13 cellular contexts compared by ENCODE assay signal in the genomic region with DNA sequence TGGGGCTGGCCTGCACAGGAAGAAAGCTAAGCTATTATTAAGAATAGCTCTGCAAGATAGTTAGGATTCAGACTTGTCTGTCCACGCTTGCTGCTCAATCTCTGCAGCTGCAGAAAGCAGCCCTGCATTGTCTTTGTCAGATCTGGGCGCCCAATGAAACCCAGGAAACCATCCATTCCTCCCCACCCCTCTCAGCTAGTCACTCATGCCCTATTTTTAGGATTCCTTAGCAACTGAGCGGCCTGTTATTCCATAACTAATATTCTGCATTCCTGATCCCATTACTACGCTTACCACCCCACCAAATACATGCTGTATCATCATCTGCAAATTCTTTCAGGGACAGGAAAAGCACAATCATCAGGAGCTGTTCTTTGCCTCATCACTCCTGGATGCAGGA. TPM values are rescaled to one million over a fixed set of nuclear protein-coding genes. Genes with fewer than 3 reads are reported as not detected.
DNase-seq lines count a peak whose midpoint lies in the region; ATAC-seq and TF ChIP-seq lines count a peak whose summit lies in the region.
"Had no signal": no experiment of that assay in that cellular context is flagged by ENCODE, and none has a peak within 500 bp of the region (broad histone marks: within the 10 kb centered on the region; RNA-seq: fewer than 3 reads in every experiment).

No MANE protein-coding gene starts in this region.

- ATAC-seq in GM18909 (IDR thresholded peaks at IDR 0.05; ENCODE audit: poor library complexity, unreplicated experiment) (peak; percentile 21), heart right ventricle (peak; percentile 69 to 95 (median 93))
- ATAC-seq: HCT116 had no signal

- H3K4me1 ChIP-seq in heart right ventricle, result peaks cover 0 to 38% (median 20%) of the 10 kb centered on the region in 9 donors

- no peaks in the 10 kb centered on the region for H3K4me1 Mint-ChIP-seq in activated CD4-positive, alpha-beta memory T cell treated with anti-CD3 and anti-CD28 coated beads for 36 hours (ENCODE audit: low read depth)

- no peak for TF ChIP-seq CTCF in heart right ventricle (IDR thresholded peaks at IDR 0.05)

- intact Hi-C loops in heart right ventricle (cut with DNase I), result loop anchor here in 2 of 10 donors (5.0 to 10.0 kb wide), 3 partner anchors 42 to 130 kb away; no protein-coding TSS in a partner anchor
- intact Hi-C loops in activated CD4-positive, alpha-beta memory T cell treated with anti-CD3 and anti-CD28 coated beads for 36 hours (cut with micrococcal nuclease), result no loop called here

- no peak overlapping the region for H3K27ac Mint-ChIP-seq in activated CD4-positive, alpha-beta memory T cell treated with anti-CD3 and anti-CD28 coated beads for 36 hours
- H3K27ac Mint-ChIP-seq: activated T-helper 2 cell treated with anti-CD3 and anti-CD28 coated beads, Interferon-gamma antibody, Interleukin-2, Interleukin-4, amounts not matched to agents 10 μg/mL and 5 μg/mL and 100 μg/mL, durations not matched to agents 14 hours and 24 hours and 36 hours had no signal

- no peaks in the 10 kb centered on the region for H3K9me3 ChIP-seq in heart right ventricle

- peak; percentile 11 to 50 for DNase-seq in heart right ventricle
- peak; percentile 88 for DNase-seq in stromal cell of bone marrow (ENCODE audit: low read depth)
- no peak for DNase-seq in activated CD4-positive, alpha-beta T cell treated with anti-CD3 and anti-CD28 coated beads, Interleukin-2, amount 50 U/mL, for 1 hour
- no peak for DNase-seq in ecto neural progenitor cell (ENCODE audit: low spot score)
- no peak for DNase-seq in activated CD4-positive, alpha-beta memory T cell treated with anti-CD3 and anti-CD28 coated beads for 36 hours
- no peak for DNase-seq in stimulated activated CD4-positive, alpha-beta T cell treated with anti-CD3 and anti-CD28 coated beads, Interleukin-2, amount 100 ng/mL, for 48 hours
- DNase-seq: islet precursor cell; NCI-H187; stimulated activated CD8-positive, alpha-beta memory T cell treated with anti-CD3 and anti-CD28 coated beads, Interleukin-4, amount 100 ng/mL, for 48 hours had no signal

- no peaks in the 10 kb centered on the region for H3K36me3 ChIP-seq in heart right ventricle

- peaks cover 0 to 4% (median 0%) of the 10 kb centered on the region in 7 donors for H3K27me3 ChIP-seq in heart right ventricle

- WGBS in heart right ventricle, 2 donors, result 19 to 44% methylated on average over 4 of the region's 4 CpGs

- no peaks in the 10 kb centered on the region for H3K36me3 Mint-ChIP-seq in activated CD4-positive, alpha-beta memory T cell treated with anti-CD3 and anti-CD28 coated beads for 36 hours

- no peak overlapping the region for H3K4me3 ChIP-seq in heart right ventricle

- H3K27ac ChIP-seq in angular gyrus (ENCODE audit: low read depth, low read length) (peak overlapping the region; percentile 64), heart right ventricle (peak overlapping the region in 9 of 10 donors; percentile 5 to 83 (median 71))

- CTCF ChIA-PET in activated CD4-positive, alpha-beta memory T cell treated with anti-CD3 and anti-CD28 coated beads for 36 hours (lab: Charles Lee), result interaction anchor here (0.9 to 1.3 kb wide), 3 partner anchors 9 to 126 kb away, joined by 3 to 6 read pairs (median 6); no protein-coding TSS in a partner anchor

- no peak overlapping the region for H3K4me3 Mint-ChIP-seq in activated CD4-positive, alpha-beta memory T cell treated with anti-CD3 and anti-CD28 coated beads for 36 hours

- no peaks in the 10 kb centered on the region for H3K9me3 Mint-ChIP-seq in activated CD4-positive, alpha-beta memory T cell treated with anti-CD3 and anti-CD28 coated beads for 36 hours
- H3K9me3 Mint-ChIP-seq: activated T-helper 2 cell treated with anti-CD3 and anti-CD28 coated beads, Interferon-gamma antibody, Interleukin-2, Interleukin-4, amounts not matched to agents 10 μg/mL and 5 μg/mL and 100 μg/mL, durations not matched to agents 14 hours and 24 hours and 36 hours had no signal

- POLR2A ChIA-PET in activated CD4-positive, alpha-beta memory T cell treated with anti-CD3 and anti-CD28 coated beads for 36 hours (lab: Charles Lee), result no interaction called here

- peaks cover 10% of the 10 kb centered on the region for H3K27me3 Mint-ChIP-seq in activated CD4-positive, alpha-beta memory T cell treated with anti-CD3 and anti-CD28 coated beads for 36 hours

RNA-seq across cellular contexts. Expression of a gene that starts 52.9 kb away (rescaled TPM):
- total RNA-seq in heart right ventricle, result 10 to 100 TPM; 28.5 to 47.6 (median 38.4) TPM
- polyA plus RNA-seq in heart right ventricle, result 1 to 10 TPM; 3.1 to 5.3 TPM
- total RNA-seq in activated CD4-positive, alpha-beta memory T cell treated with anti-CD3 and anti-CD28 coated beads for 36 hours, result 10 to 100 TPM; 17.3 to 20.1 TPM

Comparison
In these comparisons a context has a peak if more than half of its experiments do, and no peak if none do; other contexts are left out.
1. DNase-seq: peak in heart right ventricle (2 of 2) and stromal cell of bone marrow (single experiment); none in activated CD4-positive, alpha-beta T cell treated with anti-CD3 and anti-CD28 coated beads, Interleukin-2, amount 50 U/mL, for 1 hour (single experiment), ecto neural progenitor cell (single experiment), activated CD4-positive, alpha-beta memory T cell treated with anti-CD3 and anti-CD28 coated beads for 36 hours (single experiment) and stimulated activated CD4-positive, alpha-beta T cell treated with anti-CD3 and anti-CD28 coated beads, Interleukin-2, amount 100 ng/mL, for 48 hours (0 of 2).